Comparison of ENCODE assay signal across 10 cellular contexts in genomic region chr20:33255005-33255404, GRCh38. TPM values are rescaled to one million over a fixed set of nuclear protein-coding genes. Genes with fewer than 3 reads are reported as not detected.
"Had no signal": no experiment of that assay in that cellular context is flagged by ENCODE, and none has a peak within 500 bp of the region (broad histone marks: within the 10 kb centered on the region; RNA-seq: fewer than 3 reads in every experiment).

No MANE protein-coding gene starts in this region.

- ATAC-seq: HepG2 had no signal

- H2AFZ ChIP-seq: GM23248 had no signal

- H3K27ac ChIP-seq: GM23248, HL-60 had no signal

- FAIRE-seq: H54, HepG2 had no signal

- H3K9ac ChIP-seq: GM23248 had no signal

- H3K4me3 ChIP-seq: GM23248 had no signal

- DNase-seq: GM23248, GOT3, H9, HCEC 1CT, KG1 had no signal

RNA-seq across cellular contexts. Expression of gene BPIFA1, which starts 19.2 kb away (rescaled TPM):
- total RNA-seq: GM23248, H9, HepG2, HT1080 had no signal
- polyA plus RNA-seq: GM23248, HepG2, IgD-negative memory B cell had no signal

RNA-seq across cellular contexts. Expression of gene BPIFB1, which starts 28.0 kb away (rescaled TPM):
- total RNA-seq: GM23248, H9, HT1080 had no signal
- polyA plus RNA-seq: GM23248, IgD-negative memory B cell had no signal

RNA-seq across cellular contexts. Expression of gene BPIFA3, which starts 37.9 kb away (rescaled TPM):
- total RNA-seq: GM23248, H9, HepG2, HT1080 had no signal
- polyA plus RNA-seq: GM23248, HepG2, IgD-negative memory B cell had no signal
